8 cellular contexts compared by ENCODE assay signal in the genomic region with DNA sequence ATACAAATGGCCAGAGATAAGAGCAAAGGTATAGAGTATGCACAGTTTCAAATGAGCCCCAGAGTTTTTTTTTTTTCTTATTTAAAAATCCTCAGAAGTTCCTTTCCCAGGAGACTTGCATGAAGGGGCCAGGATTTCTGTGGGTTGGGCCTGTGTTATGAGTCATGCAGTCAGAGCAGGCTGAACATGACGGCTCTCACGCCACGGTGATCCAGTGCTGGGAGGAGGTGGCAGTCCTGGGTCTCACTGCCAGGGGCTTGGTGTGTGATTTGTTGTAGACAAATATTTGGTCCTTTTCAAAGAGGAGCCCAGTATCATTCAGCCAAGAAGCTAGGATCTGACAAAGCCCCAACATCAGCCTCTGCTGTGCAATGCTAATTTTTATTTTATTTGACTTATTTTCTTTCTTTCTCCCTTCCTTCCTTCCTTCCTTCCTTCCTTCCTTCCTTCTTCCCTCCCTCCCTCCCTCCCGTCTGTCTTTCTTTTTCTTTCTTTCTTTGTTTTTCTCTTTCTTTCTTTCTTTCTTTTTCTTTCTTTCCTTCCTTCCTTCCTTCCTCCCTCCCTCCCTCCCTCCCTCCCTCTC. TPM values are rescaled to one million over a fixed set of nuclear protein-coding genes. Genes with fewer than 3 reads are reported as not detected.
A peak's percentile ranks its signal among the peaks of the same experiment; 100 is the strongest.
DNase-seq lines count a peak whose midpoint lies in the region; ATAC-seq, FAIRE-seq and TF ChIP-seq lines count a peak whose summit lies in the region.

No MANE protein-coding gene starts in this region.

- TF ChIP-seq CTCF in esophagus muscularis mucosa (IDR thresholded peaks at IDR 0.05) (no peak), pancreas (IDR thresholded peaks at IDR 0.05) (no peak)

- ATAC-seq in pancreas (peak; percentile 99 to 100 (median 100)), HG02981 (IDR thresholded peaks at IDR 0.05; ENCODE audit: unreplicated experiment) (no peak)

- intact Hi-C loops in esophagus muscularis mucosa (cut with DNase I) = no loop called here
- intact Hi-C loops in pancreas (cut with DNase I) = no loop called here

- H3K4me3 ChIP-seq in esophagus muscularis mucosa = no peak overlapping the region
- no peak overlapping the region for H3K4me3 ChIP-seq in pancreas

- H3K27ac ChIP-seq in esophagus muscularis mucosa (replicated peaks in 1 of 4) (peak overlapping the region; percentile 28 to 64 (median 43)), pancreas (peak overlapping the region in 1 of 4 donors; percentile 14)

- DNase-seq in EL (peak; percentile 98), NCI-H460 (ENCODE audit: extremely low read depth, low read depth) (peak; percentile 95), esophagus muscularis mucosa (ENCODE audit: extremely low spot score) (no peak), pancreas (peak; percentile 71 to 86 (median 79)), frontal cortex (ENCODE audit: low spot score in 2 of 2) (no peak)
- DNase-seq in activated naive CD4-positive, alpha-beta T cell (lab: John Stamatoyannopoulos, UW) = no peak
- no peak for DNase-seq in activated CD8-positive, alpha-beta memory T cell treated with anti-CD3 and anti-CD28 coated beads, Interleukin-2, amount 50 U/mL, for 4 hours

- no peak for TF ChIP-seq POLR2A in esophagus muscularis mucosa (IDR thresholded peaks at IDR 0.05; ENCODE audit: low read depth)

- no peak for TF ChIP-seq EP300 in esophagus muscularis mucosa (IDR thresholded peaks at IDR 0.05)

- no peaks in the 10 kb centered on the region for H3K36me3 ChIP-seq in esophagus muscularis mucosa
- no peaks in the 10 kb centered on the region for H3K36me3 ChIP-seq in pancreas

- H3K27me3 ChIP-seq in esophagus muscularis mucosa = no peaks in the 10 kb centered on the region
- H3K27me3 ChIP-seq in pancreas = no peaks in the 10 kb centered on the region

- H3K9me3 ChIP-seq in esophagus muscularis mucosa (no peaks in the 10 kb centered on the region), pancreas (no peaks in the 10 kb centered on the region)

- peaks cover 6 to 27% (median 23%) of the 10 kb centered on the region in 4 donors for H3K4me1 ChIP-seq in esophagus muscularis mucosa
- H3K4me1 ChIP-seq in pancreas = peaks cover 0 to 5% (median 4%) of the 10 kb centered on the region in 3 donors

- WGBS in esophagus muscularis mucosa = 8% methylated on average over 4 of the region's 4 CpGs
- WGBS in pancreas, 2 donors = 17 to 19% methylated on average over 4 of the region's 4 CpGs

- FAIRE-seq in pancreas (lab: Jason Lieb, UNC) (no peak), frontal cortex (lab: Jason Lieb, UNC) (no peak)

RNA-seq across cellular contexts. Expression of a gene that starts 10.4 kb away (rescaled TPM):
- total RNA-seq in NCI-H460 (2014; rRNA removed; shearing (Covaris generic)) = 201 and 213 TPM in 2 replicates
- polyA plus RNA-seq in NCI-H460 (2014; cell fraction: nucleus; rRNA removed) = 119 and 144 TPM in 2 replicates
- total RNA-seq in esophagus muscularis mucosa = 10 to 100 TPM; 11.6 to 38.1 (median 17.7) TPM
- total RNA-seq in pancreas = 10 to 100 TPM in 1 of 6 donors, 1 to 10 TPM in 4, under 1 TPM in 1; 0.75 to 25.2 (median 2.1) TPM
- polyA plus RNA-seq in pancreas = 1 to 10 TPM; 1.9 to 2.8 TPM
- 2.4 TPM for total RNA-seq in frontal cortex

Comparison
In these comparisons a context has a peak if more than half of its experiments do, and no peak if none do; other contexts are left out.
1. DNase-seq: peak in EL (single experiment), NCI-H460 (single experiment) and pancreas (6 of 6); none in esophagus muscularis mucosa (single experiment), activated naive CD4-positive, alpha-beta T cell (0 of 4), frontal cortex (0 of 2) and activated CD8-positive, alpha-beta memory T cell treated with anti-CD3 and anti-CD28 coated beads, Interleukin-2, amount 50 U/mL, for 4 hours (single experiment).